Comparison of ENCODE assay signal across 20 cellular contexts in the genomic region with DNA sequence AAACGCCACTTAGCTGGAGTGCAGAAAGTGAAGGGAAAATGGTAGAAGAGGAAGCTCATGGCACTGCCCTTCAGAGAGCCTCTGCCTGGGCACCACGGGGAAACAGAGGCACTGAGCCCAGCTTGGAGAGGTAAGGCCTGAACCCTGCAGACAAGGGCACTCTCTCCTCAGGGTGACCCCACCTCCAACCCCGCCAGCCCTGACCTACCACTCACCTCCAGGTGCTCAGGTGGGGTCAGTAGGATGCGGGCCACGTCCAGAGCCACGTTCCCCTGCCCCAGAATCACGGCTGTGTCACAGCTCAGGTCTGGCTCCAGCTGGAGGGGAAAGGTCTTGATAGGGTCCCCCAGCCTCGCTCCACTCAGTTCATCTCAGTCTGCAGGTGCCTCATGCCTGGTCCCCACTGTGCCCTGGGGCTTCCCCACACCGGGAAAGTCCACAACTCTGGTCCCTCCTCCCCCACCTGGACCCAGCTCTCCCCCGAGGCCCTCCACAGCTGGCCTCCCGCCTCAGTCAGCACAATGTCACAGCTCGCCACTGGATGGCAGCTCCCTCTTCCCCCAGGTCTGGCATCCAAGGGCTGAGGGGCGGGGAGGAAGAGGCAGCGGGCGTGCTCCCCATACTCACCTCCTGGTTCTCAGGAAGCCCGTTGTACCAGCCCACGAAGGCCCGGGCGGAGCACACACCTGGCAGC. TPM values are rescaled to one million over a fixed set of nuclear protein-coding genes. Genes with fewer than 3 reads are reported as not detected.
A peak's percentile ranks its signal among the peaks of the same experiment; 100 is the strongest.
DNase-seq lines count a peak whose midpoint lies in the region; ATAC-seq, FAIRE-seq and TF ChIP-seq lines count a peak whose summit lies in the region.
"Had no signal": no experiment of that assay in that cellular context is flagged by ENCODE, and none has a peak within 500 bp of the region (broad histone marks: within the 10 kb centered on the region; RNA-seq: fewer than 3 reads in every experiment).

No MANE protein-coding gene starts in this region.

- H3K27me3 Mint-ChIP-seq in chondrocyte (ENCODE audit: low read depth): peaks cover 7% of the 10 kb centered on the region
- peaks cover 31% of the 10 kb centered on the region for H3K27me3 Mint-ChIP-seq in stimulated activated memory B cell treated with anti-CD40 and anti-IgM and Interleukin-4, amounts not matched to agents 10 μg/mL and 1 μg/mL and 100 μg/mL, for 72 hours

- no peaks in the 10 kb centered on the region for H3K79me2 ChIP-seq in OCI-LY1 (ENCODE audit: insufficient read depth, low read length)

- H3K9ac ChIP-seq in OCI-LY1 (ENCODE audit: low read length): no peak overlapping the region

- no peaks in the 10 kb centered on the region for H3K9me3 Mint-ChIP-seq in chondrocyte (ENCODE audit: low read depth)
- H3K9me3 Mint-ChIP-seq in stimulated activated memory B cell treated with anti-CD40 and anti-IgM and Interleukin-4, amounts not matched to agents 10 μg/mL and 1 μg/mL and 100 μg/mL, for 72 hours: no peaks in the 10 kb centered on the region
- H3K9me3 Mint-ChIP-seq: activated naive CD8-positive, alpha-beta T cell treated with anti-CD3 and anti-CD28 coated beads, Interleukin-2, amount 10 ng/mL, durations not matched to agents 7 days and 5 days; stimulated activated effector memory CD8-positive, alpha-beta T cell treated with anti-CD3 and anti-CD28 coated beads, Interleukin-12 subunit alpha, Interleukin-12 subunit beta, amount 100 ng/mL, for 72 hours had no signal

- no peak for FAIRE-seq in RCC 7860 (lab: Jason Lieb, UNC)

- peaks cover 12% of the 10 kb centered on the region for H3K4me1 Mint-ChIP-seq in chondrocyte (ENCODE audit: low read depth)
- peaks cover 28% of the 10 kb centered on the region for H3K4me1 Mint-ChIP-seq in stimulated activated memory B cell treated with anti-CD40 and anti-IgM and Interleukin-4, amounts not matched to agents 10 μg/mL and 1 μg/mL and 100 μg/mL, for 72 hours

- H3K4me3 Mint-ChIP-seq in chondrocyte (ENCODE audit: unreplicated experiment): no peak overlapping the region
- no peak overlapping the region for H3K4me3 Mint-ChIP-seq in stimulated activated memory B cell treated with anti-CD40 and anti-IgM and Interleukin-4, amounts not matched to agents 10 μg/mL and 1 μg/mL and 100 μg/mL, for 72 hours
- H3K4me3 Mint-ChIP-seq: activated naive CD8-positive, alpha-beta T cell treated with anti-CD3 and anti-CD28 coated beads, Interleukin-2, amount 10 ng/mL, durations not matched to agents 7 days and 5 days; CD14-positive monocyte; stimulated activated effector memory CD8-positive, alpha-beta T cell treated with anti-CD3 and anti-CD28 coated beads, Interleukin-12 subunit alpha, Interleukin-12 subunit beta, amount 100 ng/mL, for 72 hours had no signal

- DNase-seq in NCI-H2171 treated with DMSO at 0.1 percent for 48 hours (lab: John Stamatoyannopoulos, UW): peak; percentile 9
- no peak for DNase-seq in NCI-H2171 (lab: John Stamatoyannopoulos, UW)
- DNase-seq in chondrocyte (ENCODE audit: low spot score): peak; percentile 85
- no peak for DNase-seq in RCC 7860 (ENCODE audit: low spot score)
- DNase-seq: NCI-H1436 treated with DMSO at 0.1 percent for 48 hours had no signal

- H3F3A ChIP-seq in OCI-LY1 (ENCODE audit: insufficient read depth, low read length): no peaks in the 10 kb centered on the region

- no peaks in the 10 kb centered on the region for H4K20me1 ChIP-seq in OCI-LY1 (ENCODE audit: insufficient read depth, low read length)

- H3K36me3 ChIP-seq in OCI-LY1 (ENCODE audit: insufficient read depth, low read length): no peaks in the 10 kb centered on the region
- H3K36me3 ChIP-seq: breast epithelium, gastrocnemius medialis, SJCRH30 had no signal

- no peaks in the 10 kb centered on the region for H3K9me3 ChIP-seq in OCI-LY1 (ENCODE audit: low read length)
- H3K9me3 ChIP-seq: breast epithelium, gastrocnemius medialis, SJCRH30 had no signal

- H2AFZ ChIP-seq in OCI-LY1 (ENCODE audit: low read length): no peak overlapping the region

- no peak for ATAC-seq in stimulated activated memory B cell treated with anti-CD40 and anti-IgM and Interleukin-4, amounts not matched to agents 10 μg/mL and 1 μg/mL and 100 μg/mL, for 72 hours
- no peak for ATAC-seq in HG02642 (IDR thresholded peaks at IDR 0.05; ENCODE audit: poor library complexity, unreplicated experiment)
- ATAC-seq in HG02938 (IDR thresholded peaks at IDR 0.05; ENCODE audit: unreplicated experiment): no peak

- H3K27ac ChIP-seq in OCI-LY1 (ENCODE audit: low read depth, low read length, poor library complexity, severe bottlenecking): no peak overlapping the region
- H3K27ac ChIP-seq: breast epithelium, gastrocnemius medialis, SJCRH30 had no signal

- no peaks in the 10 kb centered on the region; the same call in 1 of the 2 replicates for H3K27me3 ChIP-seq in OCI-LY1 (ENCODE audit: insufficient read depth, low read length)
- H3K27me3 ChIP-seq: SJCRH30 had no signal

- no peak overlapping the region for H3K4me3 ChIP-seq in OCI-LY1 (ENCODE audit: low read depth, low read length, poor library complexity, severe bottlenecking)
- H3K4me3 ChIP-seq: breast epithelium, gastrocnemius medialis, SJCRH30 had no signal

- H3K36me3 Mint-ChIP-seq in chondrocyte (ENCODE audit: low read depth): peaks cover 4% of the 10 kb centered on the region
- no peaks in the 10 kb centered on the region for H3K36me3 Mint-ChIP-seq in stimulated activated memory B cell treated with anti-CD40 and anti-IgM and Interleukin-4, amounts not matched to agents 10 μg/mL and 1 μg/mL and 100 μg/mL, for 72 hours

- no peaks in the 10 kb centered on the region for H3K9me2 ChIP-seq in OCI-LY1 (ENCODE audit: low read depth, low read length)

- peak; percentile 12; the same call in 1 of the 2 replicates for TF ChIP-seq CTCF in OCI-LY1 (IDR thresholded peaks at IDR 0.05; ENCODE audit: low read length)
- no peak for TF ChIP-seq CTCF in chondrocyte (IDR thresholded peaks at IDR 0.05)

- no peak overlapping the region for H3K4me2 ChIP-seq in OCI-LY1 (ENCODE audit: low read length)

- H3K27ac Mint-ChIP-seq in chondrocyte (ENCODE audit: unreplicated experiment): no peak overlapping the region
- H3K27ac Mint-ChIP-seq in stimulated activated memory B cell treated with anti-CD40 and anti-IgM and Interleukin-4, amounts not matched to agents 10 μg/mL and 1 μg/mL and 100 μg/mL, for 72 hours: peak overlapping the region; percentile 26
- H3K27ac Mint-ChIP-seq: stimulated activated effector memory CD8-positive, alpha-beta T cell treated with anti-CD3 and anti-CD28 coated beads, Interleukin-12 subunit alpha, Interleukin-12 subunit beta, amount 100 ng/mL, for 72 hours had no signal

- H3K4me1 ChIP-seq in OCI-LY1 (ENCODE audit: insufficient read depth, low read length, severe bottlenecking): no peaks in the 10 kb centered on the region
- H3K4me1 ChIP-seq: SJCRH30 had no signal

RNA-seq across cellular contexts. Expression of gene GRIN2C, which starts 6.0 kb away (rescaled TPM):
- 0.07 to 0.28 TPM in 2 of 3 replicates, not detected in the other for total RNA-seq in chondrocyte
- total RNA-seq: activated CD8-positive, alpha-beta memory T cell treated with anti-CD3 and anti-CD28 coated beads for 36 hours; epithelial cell of proximal tubule; SJCRH30 had no signal

RNA-seq across cellular contexts. Expression of gene FDXR, which starts 7.1 kb away (rescaled TPM):
- total RNA-seq in chondrocyte: 7.2 to 11.6 TPM (median 9.0 TPM) in 3 replicates

RNA-seq across cellular contexts. Expression of gene FADS6, which starts 27.8 kb away (rescaled TPM):
- total RNA-seq in chondrocyte: not detected in 3 replicates
- total RNA-seq: A172; activated CD8-positive, alpha-beta memory T cell treated with anti-CD3 and anti-CD28 coated beads for 36 hours; activated naive CD8-positive, alpha-beta T cell treated with anti-CD3 and anti-CD28 coated beads, Interleukin-2, amount 10 ng/mL, durations not matched to agents 7 days and 5 days; dermis blood vessel endothelial cell; epithelial cell of proximal tubule; gastrocnemius medialis; HT1080; SJCRH30 had no signal

RNA-seq across cellular contexts. Expression of gene USH1G, which starts 57.4 kb away (rescaled TPM):
- not detected in 3 replicates for total RNA-seq in chondrocyte
- total RNA-seq: activated CD8-positive, alpha-beta memory T cell treated with anti-CD3 and anti-CD28 coated beads for 36 hours; activated naive CD8-positive, alpha-beta T cell treated with anti-CD3 and anti-CD28 coated beads, Interleukin-2, amount 10 ng/mL, durations not matched to agents 7 days and 5 days; breast epithelium; dermis blood vessel endothelial cell; epithelial cell of proximal tubule; gastrocnemius medialis; HT1080 had no signal

RNA-seq across cellular contexts. Expression of gene OTOP2, which starts 58.4 kb away (rescaled TPM):
- total RNA-seq in chondrocyte: not detected in 3 replicates
- total RNA-seq: A172; activated CD8-positive, alpha-beta memory T cell treated with anti-CD3 and anti-CD28 coated beads for 36 hours; activated naive CD8-positive, alpha-beta T cell treated with anti-CD3 and anti-CD28 coated beads, Interleukin-2, amount 10 ng/mL, durations not matched to agents 7 days and 5 days; dermis blood vessel endothelial cell; epithelial cell of proximal tubule; HT1080; SJCRH30 had no signal

Comparison
In these comparisons a context has a peak if more than half of its experiments do, and no peak if none do; other contexts are left out.
1. DNase-seq: peak in NCI-H2171 treated with DMSO at 0.1 percent for 48 hours (single experiment) and chondrocyte (single experiment); none in NCI-H2171 (single experiment) and RCC 7860 (single experiment).